14 cellular contexts compared by ENCODE assay signal in genomic region chr3:97432914-97433313, GRCh38.
"Had no signal": no experiment of that assay in that cellular context is flagged by ENCODE, and none has a peak within 500 bp of the region (broad histone marks: within the 10 kb centered on the region; RNA-seq: fewer than 3 reads in every experiment).

No MANE protein-coding gene starts in this region.

- ATAC-seq: activated CD4-positive, CD25-positive, alpha-beta regulatory T cell treated with anti-CD3 and anti-CD28 coated beads, Interleukin-2, amount 50 U/mL, for 24 hours; activated naive CD8-positive, alpha-beta T cell treated with anti-CD3 and anti-CD28 coated beads, Interleukin-2, amount 50 U/mL, for 24 hours; activated T-helper 17 cell treated with anti-CD3 and anti-CD28 coated beads, Interleukin-2, amount 50 U/mL, for 72 hours; natural killer cell treated with Interleukin-12 subunit alpha and Interleukin-12 subunit beta and Interleukin-15 and Interleukin-18, amount 100 ng/mL, for 72 hours; right lobe of liver had no signal

- DNase-seq: activated CD4-positive, alpha-beta T cell treated with anti-CD3 and anti-CD28 coated beads, Interleukin-2, amount 50 U/mL, for 1 hour; activated naive CD4-positive, alpha-beta T cell treated with anti-CD3 and anti-CD28 coated beads for 36 hours; activated naive CD8-positive, alpha-beta T cell treated with anti-CD3 and anti-CD28 coated beads, Interleukin-2, amount 50 U/mL, for 24 hours; aorta; cerebellar nuclear complex; effector memory CD4-positive, alpha-beta T cell; foreskin melanocyte; kidney glomerular epithelial cell; right lobe of liver; spleen had no signal

- H3K4me3 ChIP-seq: right lobe of liver, spleen, suprapubic skin had no signal
